1 cellular context compared by ENCODE assay signal in genomic region chr21:34888569-34889286, GRCh38.
TF ChIP-seq lines count a peak whose summit lies in the region.

No MANE protein-coding gene starts in this region.

TF ChIP-seq in GM12878, 131 proteins besides CTCF, POLR2A, EP300 and RAD21 (continued from another document and continues in another):
- no peak for TF ChIP-seq USF2 (IDR thresholded peaks at IDR 0.05; ENCODE audit: borderline replicate concordance, low read depth, low read length)
- no peak for TF ChIP-seq ZSCAN29 (IDR thresholded peaks at IDR 0.05)
- TF ChIP-seq SUZ12 (IDR thresholded peaks at IDR 0.05; ENCODE audit: unreplicated experiment): no peak
- TF ChIP-seq ZZZ3 (IDR thresholded peaks at IDR 0.05; ENCODE audit: control insufficient read depth, insufficient read length, low read depth): no peak
- no peak for TF ChIP-seq RFX5 (IDR thresholded peaks at IDR 0.05; ENCODE audit: low read depth, low read length)
- TF ChIP-seq ELK1 (IDR thresholded peaks at IDR 0.05; ENCODE audit: low read depth, low read length): no peak
- TF ChIP-seq KDM1A (IDR thresholded peaks at IDR 0.05; ENCODE audit: borderline replicate concordance): no peak
- no peak for TF ChIP-seq ZNF592 (IDR thresholded peaks at IDR 0.05)
- TF ChIP-seq ZBTB4 (CRISPR knock-in tag; IDR thresholded peaks at IDR 0.05): no peak
- TF ChIP-seq MEF2B (IDR thresholded peaks at IDR 0.05; ENCODE audit: partially characterized antibody, poor library complexity, severe bottlenecking): no peak
- no peak for TF ChIP-seq CREM (IDR thresholded peaks at IDR 0.05; ENCODE audit: low read depth)
- TF ChIP-seq MTA2 (IDR thresholded peaks at IDR 0.05; ENCODE audit: low read depth): no peak
- no peak for TF ChIP-seq BRCA1 (IDR thresholded peaks at IDR 0.05; ENCODE audit: low read depth, low read length)
- 0 out of 2 replicates have a peak, but pooled peaks have one; percentile 20 for TF ChIP-seq NR2F1 (conservative IDR thresholded peaks at IDR 0.05)
- TF ChIP-seq SMAD1 (IDR thresholded peaks at IDR 0.05; ENCODE audit: low read depth, partially characterized antibody): no peak
- TF ChIP-seq ZNF24 (IDR thresholded peaks at IDR 0.05): no peak
- no peak for TF ChIP-seq SP1 (IDR thresholded peaks at IDR 0.05; ENCODE audit: low read depth, low read length)
- no peak for TF ChIP-seq TCF12 (IDR thresholded peaks at IDR 0.05; ENCODE audit: low read depth, low read length)
- 0 out of 2 replicates have a peak, but pooled peaks have one; percentile 59 for TF ChIP-seq LARP7 (IDR thresholded peaks at IDR 0.05)
- TF ChIP-seq ZNF207 (IDR thresholded peaks at IDR 0.05; ENCODE audit: borderline replicate concordance): no peak
- 0 out of 2 replicates have a peak, but pooled peaks have one; percentile 9 for TF ChIP-seq CREB1 (IDR thresholded peaks at IDR 0.05; ENCODE audit: low read depth)
- TF ChIP-seq GABPA (IDR thresholded peaks at IDR 0.05; ENCODE audit: low read depth): no peak
- TF ChIP-seq SIN3A (IDR thresholded peaks at IDR 0.05; ENCODE audit: low read depth, low read length): no peak
- TF ChIP-seq JUND (IDR thresholded peaks at IDR 0.05; ENCODE audit: low read depth, low read length): no peak
- no peak for TF ChIP-seq MLLT1 (IDR thresholded peaks at IDR 0.05)
- no peak for TF ChIP-seq IRF5 (IDR thresholded peaks at IDR 0.05; ENCODE audit: borderline replicate concordance)
- TF ChIP-seq CHD1 (IDR thresholded peaks at IDR 0.05; ENCODE audit: low read depth, low read length): no peak
- TF ChIP-seq PRDM15 (CRISPR knock-in tag; IDR thresholded peaks at IDR 0.05): no peak
- TF ChIP-seq HDAC2 (IDR thresholded peaks at IDR 0.05): no peak
- no peak for TF ChIP-seq RAD51 (IDR thresholded peaks at IDR 0.05)
- peak; percentile 89 for TF ChIP-seq HDAC6 (IDR thresholded peaks at IDR 0.05; ENCODE audit: unreplicated experiment)
- TF ChIP-seq ZNF687 (IDR thresholded peaks at IDR 0.05): 0 out of 2 replicates have a peak, but pooled peaks have one; percentile 30
- TF ChIP-seq NKRF (conservative IDR thresholded peaks at IDR 0.05): no peak
- TF ChIP-seq TCF3 (IDR thresholded peaks at IDR 0.05; ENCODE audit: borderline replicate concordance, insufficient read depth, low read depth, low read length): no peak
- no peak for TF ChIP-seq NFXL1 (IDR thresholded peaks at IDR 0.05; ENCODE audit: borderline replicate concordance)
